Comparison of ENCODE assay signal across 19 cellular contexts in genomic region chr13:72437458-72437857, GRCh38.
DNase-seq lines count a peak whose midpoint lies in the region; ATAC-seq, FAIRE-seq and TF ChIP-seq lines count a peak whose summit lies in the region.
"Had no signal": no experiment of that assay in that cellular context is flagged by ENCODE, and none has a peak within 500 bp of the region (broad histone marks: within the 10 kb centered on the region; RNA-seq: fewer than 3 reads in every experiment).

No MANE protein-coding gene starts in this region.

- no peaks in the 10 kb centered on the region for H3K9me3 ChIP-seq in astrocyte (ENCODE audit: insufficient read depth, low read depth, low read length)
- H3K9me3 ChIP-seq: esophagus squamous epithelium, uterus had no signal

- no peaks in the 10 kb centered on the region for H3K36me3 ChIP-seq in astrocyte (ENCODE audit: insufficient read depth, low read length)
- H3K36me3 ChIP-seq: esophagus squamous epithelium, uterus had no signal

- no peaks in the 10 kb centered on the region for H3K79me2 ChIP-seq in astrocyte (ENCODE audit: insufficient read depth, low read length)

- peak; percentile 10 for DNase-seq in AG20443 (ENCODE audit: low spot score)
- peak; percentile 23 to 58 for DNase-seq in Kasumi-1 (lab: John Stamatoyannopoulos, UW)
- DNase-seq in astrocyte (ENCODE audit: low read depth) = peak; percentile 83
- DNase-seq in glomerular visceral epithelial cell (ENCODE audit: extremely low spot score) = peak; percentile 36
- no peak for DNase-seq in left cardiac atrium
- DNase-seq in NCI-H2029 treated with DMSO at 0.1 percent for 48 hours (lab: John Stamatoyannopoulos, UW) = no peak
- DNase-seq in pons (ENCODE audit: low spot score) = no peak
- DNase-seq: activated B cell treated with CpG ODN at 0.5 μM for 24 hours; activated CD8-positive, alpha-beta memory T cell treated with anti-CD3 and anti-CD28 coated beads, Interleukin-2, amount 50 U/mL, for 48 hours; AML-193; DMS79; esophagus squamous epithelium; stimulated activated CD4-positive, alpha-beta T cell treated with anti-CD3 and anti-CD28 coated beads, Interleukin-4, amount 100 ng/mL, for 1 hour; uterus had no signal

- H4K20me1 ChIP-seq in astrocyte (ENCODE audit: insufficient read depth, low read length) = no peaks in the 10 kb centered on the region

- H3K27me3 ChIP-seq in astrocyte (ENCODE audit: insufficient read depth, low read length) = no peaks in the 10 kb centered on the region
- H3K27me3 ChIP-seq: esophagus squamous epithelium, uterus had no signal

- H3K27ac Mint-ChIP-seq in astrocyte (ENCODE audit: unreplicated experiment) = peak overlapping the region; percentile 6
- H3K27ac Mint-ChIP-seq: activated B cell treated with CpG ODN at 0.5 μM for 24 hours; activated naive CD8-positive, alpha-beta T cell had no signal

- peak overlapping the region; percentile 53 for H3K4me2 ChIP-seq in astrocyte (ENCODE audit: low read length)
- H3K4me2 ChIP-seq: KMS-11 had no signal

- H3K4me1 Mint-ChIP-seq in astrocyte (ENCODE audit: low read depth, unreplicated experiment) = peaks cover 9% of the 10 kb centered on the region
- H3K4me1 Mint-ChIP-seq: activated B cell treated with CpG ODN at 0.5 μM for 24 hours had no signal

- no peaks in the 10 kb centered on the region for H3K27me3 Mint-ChIP-seq in astrocyte (ENCODE audit: low read depth, unreplicated experiment)
- H3K27me3 Mint-ChIP-seq: activated B cell treated with CpG ODN at 0.5 μM for 24 hours; activated naive CD8-positive, alpha-beta T cell had no signal

- peak overlapping the region; percentile 35 for H3K27ac ChIP-seq in astrocyte (ENCODE audit: low read depth, low read length)
- H3K27ac ChIP-seq: esophagus squamous epithelium, KMS-11, uterus had no signal

- no peak for TF ChIP-seq CTCF in astrocyte (IDR thresholded peaks at IDR 0.05; ENCODE audit: insufficient read depth, low read depth, low read length)

- H3K4me3 ChIP-seq in astrocyte (ENCODE audit: insufficient read depth, low read depth, low read length) = no peak overlapping the region
- H3K4me3 ChIP-seq: esophagus squamous epithelium, uterus had no signal

- ATAC-seq in left cardiac atrium (no peak), GM18519 (IDR thresholded peaks at IDR 0.05; ENCODE audit: low FRiP score, unreplicated experiment) (no peak)

- H2AFZ ChIP-seq in astrocyte (ENCODE audit: low read depth, low read length) = peak overlapping the region; percentile 31

- FAIRE-seq in astrocyte (lab: Jason Lieb, UNC) = peak; percentile 13
- FAIRE-seq: colon, GM12892 had no signal

- intact Hi-C loops in left cardiac atrium (cut with DNase I) = no loop called here

- H3K4me1 ChIP-seq in astrocyte (ENCODE audit: insufficient read depth, low read length) = no peaks in the 10 kb centered on the region
- H3K4me1 ChIP-seq: esophagus squamous epithelium, uterus had no signal

- H3K4me3 Mint-ChIP-seq in astrocyte (ENCODE audit: unreplicated experiment) = no peak overlapping the region
- H3K4me3 Mint-ChIP-seq: activated B cell treated with CpG ODN at 0.5 μM for 24 hours; activated naive CD8-positive, alpha-beta T cell had no signal

- no peaks in the 10 kb centered on the region for H3K36me3 Mint-ChIP-seq in astrocyte (ENCODE audit: low read depth, unreplicated experiment)
- H3K36me3 Mint-ChIP-seq: activated naive CD8-positive, alpha-beta T cell had no signal

- H3K9me3 Mint-ChIP-seq in astrocyte (ENCODE audit: unreplicated experiment) = no peaks in the 10 kb centered on the region
- H3K9me3 Mint-ChIP-seq: activated B cell treated with CpG ODN at 0.5 μM for 24 hours had no signal

- H3K9ac ChIP-seq in astrocyte (ENCODE audit: low read length) = no peak overlapping the region
- H3K9ac ChIP-seq: KMS-11 had no signal

Comparison
In these comparisons a context has a peak if more than half of its experiments do, and no peak if none do; other contexts are left out.
1. DNase-seq: peak in AG20443 (single experiment), Kasumi-1 (2 of 2), astrocyte (single experiment) and glomerular visceral epithelial cell (single experiment); none in left cardiac atrium (single experiment), NCI-H2029 treated with DMSO at 0.1 percent for 48 hours (single experiment) and pons (single experiment).